ENCODE assay signal across 8 cellular contexts in genomic region chr1:64966158-64966963, GRCh38. TPM values are rescaled to one million over a fixed set of nuclear protein-coding genes. Genes with fewer than 3 reads are reported as not detected.
DNase-seq lines count a peak whose midpoint lies in the region; ATAC-seq, FAIRE-seq and TF ChIP-seq lines count a peak whose summit lies in the region.

TSS of gene JAK1 (minus strand) at chr1:64966549. CDS start at chr1:64886264, 80,285 bp downstream.

- 0 to 2% (median 1%) methylated on average over 15 to 100 of the region's 100 CpGs for whole genome bisulfite sequencing in adrenal gland, 4 donors
- WGBS in prostate gland = under 1% methylated on average over 61 of the region's 100 CpGs

- peak; percentile 91 for FAIRE-seq in GM12892 (lab: Jason Lieb, UNC)

- H3K36me3 ChIP-seq in adrenal gland (replicated peaks in 1 of 2) = no peaks in the 10 kb centered on the region
- H3K36me3 ChIP-seq in prostate gland = no peaks in the 10 kb centered on the region
- H3K36me3 ChIP-seq in upper lobe of right lung = no peaks in the 10 kb centered on the region

- H3K4me1 ChIP-seq in adrenal gland (replicated peaks in 1 of 2) (peaks cover 10 to 19% of the 10 kb centered on the region in 2 donors), prostate gland (replicated peaks) (no peaks in the 10 kb centered on the region), upper lobe of right lung (peaks cover 35% of the 10 kb centered on the region)

- peak; percentile 78 for ATAC-seq in HG02642 (IDR thresholded peaks at IDR 0.05; ENCODE audit: poor library complexity, unreplicated experiment)
- peak; percentile 95 to 96 for ATAC-seq in left cardiac atrium
- peak; percentile 96 for ATAC-seq in upper lobe of right lung

- DNase-seq in GM12892 (ENCODE audit: insufficient read length) (peak; percentile 87), NCI-H1105 (lab: John Stamatoyannopoulos, UW) (peak; percentile 87), adrenal gland (peak; percentile 82 to 91 (median 87)), left cardiac atrium (peak; percentile 93), prostate gland (ENCODE audit: low spot score) (peak; percentile 86), upper lobe of right lung (peak; percentile 94)

- H3K9me3 ChIP-seq in adrenal gland (replicated peaks in 1 of 3) (no peaks in the 10 kb centered on the region), prostate gland (no peaks in the 10 kb centered on the region), upper lobe of right lung (no peaks in the 10 kb centered on the region)

- H3K4me3 ChIP-seq in adrenal gland (peak within 1 kb of the TSS; percentile 37 to 95 (median 74)), prostate gland (peak within 1 kb of the TSS; percentile 98 to 99), upper lobe of right lung (peak within 1 kb of the TSS; percentile 66)

- TF ChIP-seq POLR2A in GM12892 (IDR thresholded peaks at IDR 0.05; ENCODE audit: low read depth, low read length) (peak; percentile 74; the same call in 1 of the 2 replicates), adrenal gland (IDR thresholded peaks at IDR 0.05) (peak; percentile 86 to 92), prostate gland (IDR thresholded peaks at IDR 0.05) (peak; percentile 94)

- H3K27ac ChIP-seq in adrenal gland (peak within 1 kb of the TSS; percentile 56 to 97 (median 94)), prostate gland (peak within 1 kb of the TSS; percentile 87 to 93), upper lobe of right lung (peak within 1 kb of the TSS; percentile 94)

- intact Hi-C loops in T-helper 1 cell treated with Interleukin-12 subunit alpha and Interleukin-12 subunit beta and Interleukin-4 antibody, amounts not matched to agents 30 ng/mL and 1 ng/mL, for 36 hours (cut with micrococcal nuclease) = loop anchor here (1.0 to 10.0 kb wide), 16 partner anchors 36 to 1959 kb away; partner anchors contain the start of genes ALG6, EFCAB7, ITGB3BP and LEPR
- intact Hi-C loops in adrenal gland (cut with DNase I) (loop anchor here (5.0 to 10.0 kb wide), 2 partner anchors 72 to 74 kb away; no protein-coding TSS in a partner anchor), left cardiac atrium (cut with DNase I) (loop anchor here (5.0 to 10.0 kb wide), 3 partner anchors 69 to 102 kb away; no protein-coding TSS in a partner anchor), prostate gland (cut with DNase I) (loop anchor here (5.0 to 10.0 kb wide), 3 partner anchors 36 to 96 kb away; no protein-coding TSS in a partner anchor), upper lobe of right lung (cut with DNase I) (loop anchor here (10.0 kb wide), 1 partner anchor 98 kb away; no protein-coding TSS in a partner anchor)

- TF ChIP-seq CTCF in adrenal gland (IDR thresholded peaks at IDR 0.05) (peak in 2 of 6 experiments; percentile 8 to 47), prostate gland (IDR thresholded peaks at IDR 0.05) (peak in 1 of 4 experiments; percentile 36), upper lobe of right lung (IDR thresholded peaks at IDR 0.05) (no peak)

- H3K27me3 ChIP-seq in adrenal gland = no peaks in the 10 kb centered on the region
- no peaks in the 10 kb centered on the region for H3K27me3 ChIP-seq in prostate gland (replicated peaks; ENCODE audit: insufficient read depth)
- no peaks in the 10 kb centered on the region for H3K27me3 ChIP-seq in upper lobe of right lung

RNA-seq across cellular contexts. Expression of gene JAK1, which starts in this region (rescaled TPM):
- 21.8 TPM for polyA plus RNA-seq in GM12892 (2012; ENCODE audit: missing spikeins)
- total RNA-seq in T-helper 1 cell treated with Interleukin-12 subunit alpha and Interleukin-12 subunit beta and Interleukin-4 antibody, amounts not matched to agents 30 ng/mL and 1 ng/mL, for 36 hours = 206 and 209 TPM in 2 replicates
- total RNA-seq in adrenal gland = 100 to 1,000 TPM in 5 of 8 donors, 10 to 100 TPM in 3; 58.0 to 155 (median 114) TPM
- polyA plus RNA-seq in adrenal gland = 10 to 100 TPM; 23.4 to 59.5 (median 32.9) TPM
- total RNA-seq in left cardiac atrium = 10 to 100 TPM; 83.7 to 98.7 TPM
- 100 to 1,000 TPM in 1 of 2 donors, 10 to 100 TPM in 1; 66.3 to 115 TPM for total RNA-seq in prostate gland
- total RNA-seq in upper lobe of right lung = 152 TPM

Comparison
In these comparisons a context has a peak if more than half of its experiments do, and no peak if none do; other contexts are left out.
1. Peak in every context shown above with its lines: DNase-seq, ATAC-seq, H3K4me3 ChIP-seq and H3K27ac ChIP-seq.